In genomic region chr2:218567797-218568189, GRCh38 we compare ENCODE assay signal across 2 cellular contexts.
TF ChIP-seq lines count a peak whose summit lies in the region.

No MANE protein-coding gene starts in this region.

TF ChIP-seq in K562, 482 proteins besides CTCF, POLR2A, EP300 and RAD21 (continues in another document):
- no peak for TF ChIP-seq THRAP3 (IDR thresholded peaks at IDR 0.05; ENCODE audit: borderline replicate concordance)
- no peak for TF ChIP-seq BRCA1 (IDR thresholded peaks at IDR 0.05)
- TF ChIP-seq BRCA1 (CRISPR knock-in tag; IDR thresholded peaks at IDR 0.05) = no peak
- no peak for TF ChIP-seq ZKSCAN8 (CRISPR knock-in tag; IDR thresholded peaks at IDR 0.05)
- TF ChIP-seq SAP30 (IDR thresholded peaks at IDR 0.05; ENCODE audit: borderline replicate concordance, insufficient read depth, low read depth, low read length, poor library complexity, severe bottlenecking) = peak; percentile 61
- TF ChIP-seq, protein P1, sequence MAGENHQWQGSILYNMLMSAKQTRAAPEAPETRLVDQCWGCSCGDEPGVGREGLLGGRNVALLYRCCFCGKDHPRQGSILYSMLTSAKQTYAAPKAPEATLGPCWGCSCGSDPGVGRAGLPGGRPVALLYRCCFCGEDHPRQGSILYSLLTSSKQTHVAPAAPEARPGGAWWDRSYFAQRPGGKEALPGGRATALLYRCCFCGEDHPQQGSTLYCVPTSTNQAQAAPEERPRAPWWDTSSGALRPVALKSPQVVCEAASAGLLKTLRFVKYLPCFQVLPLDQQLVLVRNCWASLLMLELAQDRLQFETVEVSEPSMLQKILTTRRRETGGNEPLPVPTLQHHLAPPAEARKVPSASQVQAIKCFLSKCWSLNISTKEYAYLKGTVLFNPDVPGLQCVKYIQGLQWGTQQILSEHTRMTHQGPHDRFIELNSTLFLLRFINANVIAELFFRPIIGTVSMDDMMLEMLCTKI (IDR thresholded peaks at IDR 0.05; ENCODE audit: partially characterized antibody) = no peak
- no peak for TF ChIP-seq L3MBTL2 (IDR thresholded peaks at IDR 0.05)
- TF ChIP-seq SUPT5H (IDR thresholded peaks at IDR 0.05) = peak; percentile 45; the same call in 1 of the 2 replicates
- no peak for TF ChIP-seq GATA2 (CRISPR knock-in tag; IDR thresholded peaks at IDR 0.05)
- no peak for TF ChIP-seq PCBP2 (IDR thresholded peaks at IDR 0.05; ENCODE audit: low read depth, low read length, poor library complexity, severe bottlenecking)
- TF ChIP-seq NR4A1 (CRISPR knock-in tag; IDR thresholded peaks at IDR 0.05) = no peak
- no peak for TF ChIP-seq NR4A1 (tag; IDR thresholded peaks at IDR 0.05)
- TF ChIP-seq, protein P2, sequence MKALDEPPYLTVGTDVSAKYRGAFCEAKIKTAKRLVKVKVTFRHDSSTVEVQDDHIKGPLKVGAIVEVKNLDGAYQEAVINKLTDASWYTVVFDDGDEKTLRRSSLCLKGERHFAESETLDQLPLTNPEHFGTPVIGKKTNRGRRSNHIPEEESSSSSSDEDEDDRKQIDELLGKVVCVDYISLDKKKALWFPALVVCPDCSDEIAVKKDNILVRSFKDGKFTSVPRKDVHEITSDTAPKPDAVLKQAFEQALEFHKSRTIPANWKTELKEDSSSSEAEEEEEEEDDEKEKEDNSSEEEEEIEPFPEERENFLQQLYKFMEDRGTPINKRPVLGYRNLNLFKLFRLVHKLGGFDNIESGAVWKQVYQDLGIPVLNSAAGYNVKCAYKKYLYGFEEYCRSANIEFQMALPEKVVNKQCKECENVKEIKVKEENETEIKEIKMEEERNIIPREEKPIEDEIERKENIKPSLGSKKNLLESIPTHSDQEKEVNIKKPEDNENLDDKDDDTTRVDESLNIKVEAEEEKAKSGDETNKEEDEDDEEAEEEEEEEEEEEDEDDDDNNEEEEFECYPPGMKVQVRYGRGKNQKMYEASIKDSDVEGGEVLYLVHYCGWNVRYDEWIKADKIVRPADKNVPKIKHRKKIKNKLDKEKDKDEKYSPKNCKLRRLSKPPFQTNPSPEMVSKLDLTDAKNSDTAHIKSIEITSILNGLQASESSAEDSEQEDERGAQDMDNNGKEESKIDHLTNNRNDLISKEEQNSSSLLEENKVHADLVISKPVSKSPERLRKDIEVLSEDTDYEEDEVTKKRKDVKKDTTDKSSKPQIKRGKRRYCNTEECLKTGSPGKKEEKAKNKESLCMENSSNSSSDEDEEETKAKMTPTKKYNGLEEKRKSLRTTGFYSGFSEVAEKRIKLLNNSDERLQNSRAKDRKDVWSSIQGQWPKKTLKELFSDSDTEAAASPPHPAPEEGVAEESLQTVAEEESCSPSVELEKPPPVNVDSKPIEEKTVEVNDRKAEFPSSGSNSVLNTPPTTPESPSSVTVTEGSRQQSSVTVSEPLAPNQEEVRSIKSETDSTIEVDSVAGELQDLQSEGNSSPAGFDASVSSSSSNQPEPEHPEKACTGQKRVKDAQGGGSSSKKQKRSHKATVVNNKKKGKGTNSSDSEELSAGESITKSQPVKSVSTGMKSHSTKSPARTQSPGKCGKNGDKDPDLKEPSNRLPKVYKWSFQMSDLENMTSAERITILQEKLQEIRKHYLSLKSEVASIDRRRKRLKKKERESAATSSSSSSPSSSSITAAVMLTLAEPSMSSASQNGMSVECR (CRISPR knock-in tag; IDR thresholded peaks at IDR 0.05) = peak; percentile 74; the same call in 1 of the 2 replicates
- TF ChIP-seq RNF2 (IDR thresholded peaks at IDR 0.05) = no peak
- 0 out of 2 replicates have a peak, but pooled peaks have one; percentile 26 for TF ChIP-seq LARP7 (IDR thresholded peaks at IDR 0.05)
- no peak for TF ChIP-seq FOXP1 (CRISPR knock-in tag; IDR thresholded peaks at IDR 0.05)
- no peak for TF ChIP-seq OTX1 (CRISPR knock-in tag; IDR thresholded peaks at IDR 0.05)
- TF ChIP-seq, protein P3, sequence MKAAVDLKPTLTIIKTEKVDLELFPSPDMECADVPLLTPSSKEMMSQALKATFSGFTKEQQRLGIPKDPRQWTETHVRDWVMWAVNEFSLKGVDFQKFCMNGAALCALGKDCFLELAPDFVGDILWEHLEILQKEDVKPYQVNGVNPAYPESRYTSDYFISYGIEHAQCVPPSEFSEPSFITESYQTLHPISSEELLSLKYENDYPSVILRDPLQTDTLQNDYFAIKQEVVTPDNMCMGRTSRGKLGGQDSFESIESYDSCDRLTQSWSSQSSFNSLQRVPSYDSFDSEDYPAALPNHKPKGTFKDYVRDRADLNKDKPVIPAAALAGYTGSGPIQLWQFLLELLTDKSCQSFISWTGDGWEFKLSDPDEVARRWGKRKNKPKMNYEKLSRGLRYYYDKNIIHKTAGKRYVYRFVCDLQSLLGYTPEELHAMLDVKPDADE (conservative IDR thresholded peaks at IDR 0.05; ENCODE audit: control insufficient read depth, low read depth, low read length) = 0 out of 2 replicates have a peak, but pooled peaks have one; percentile 16
- TF ChIP-seq RFX7 (CRISPR knock-in tag; IDR thresholded peaks at IDR 0.05) = no peak
- TF ChIP-seq YBX1 (IDR thresholded peaks at IDR 0.05) = no peak
- TF ChIP-seq NEUROD1 (IDR thresholded peaks at IDR 0.05; ENCODE audit: borderline replicate concordance, low read depth, low read length, partially characterized antibody) = no peak
- peak; percentile 18 for TF ChIP-seq TAF9B (IDR thresholded peaks at IDR 0.05; ENCODE audit: partially characterized antibody)
- TF ChIP-seq, protein P4, sequence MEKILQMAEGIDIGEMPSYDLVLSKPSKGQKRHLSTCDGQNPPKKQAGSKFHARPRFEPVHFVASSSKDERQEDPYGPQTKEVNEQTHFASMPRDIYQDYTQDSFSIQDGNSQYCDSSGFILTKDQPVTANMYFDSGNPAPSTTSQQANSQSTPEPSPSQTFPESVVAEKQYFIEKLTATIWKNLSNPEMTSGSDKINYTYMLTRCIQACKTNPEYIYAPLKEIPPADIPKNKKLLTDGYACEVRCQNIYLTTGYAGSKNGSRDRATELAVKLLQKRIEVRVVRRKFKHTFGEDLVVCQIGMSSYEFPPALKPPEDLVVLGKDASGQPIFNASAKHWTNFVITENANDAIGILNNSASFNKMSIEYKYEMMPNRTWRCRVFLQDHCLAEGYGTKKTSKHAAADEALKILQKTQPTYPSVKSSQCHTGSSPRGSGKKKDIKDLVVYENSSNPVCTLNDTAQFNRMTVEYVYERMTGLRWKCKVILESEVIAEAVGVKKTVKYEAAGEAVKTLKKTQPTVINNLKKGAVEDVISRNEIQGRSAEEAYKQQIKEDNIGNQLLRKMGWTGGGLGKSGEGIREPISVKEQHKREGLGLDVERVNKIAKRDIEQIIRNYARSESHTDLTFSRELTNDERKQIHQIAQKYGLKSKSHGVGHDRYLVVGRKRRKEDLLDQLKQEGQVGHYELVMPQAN (IDR thresholded peaks at IDR 0.05; ENCODE audit: borderline replicate concordance) = peak; percentile 51; the same call in 1 of the 2 replicates
- no peak for TF ChIP-seq BMI1 (IDR thresholded peaks at IDR 0.05; ENCODE audit: low read length)
- TF ChIP-seq YY1 (IDR thresholded peaks at IDR 0.05; ENCODE audit: borderline replicate concordance in 1 of 3, control insufficient read depth in 1 of 3, extremely low read depth in 1 of 3, insufficient read depth in 3 of 3, insufficient read length in 1 of 3, insufficient replicate concordance in 2 of 3, low read depth in 1 of 3, low read length in 2 of 3) = no peak

TF ChIP-seq in HepG2, 621 proteins besides CTCF, POLR2A, EP300 and RAD21 (continues in another document):
- TF ChIP-seq KDM4B (CRISPR knock-in tag; IDR thresholded peaks at IDR 0.05) = 0 out of 2 replicates have a peak, but pooled peaks have one; percentile 11
- TF ChIP-seq ZNF629 (CRISPR knock-in tag; conservative IDR thresholded peaks at IDR 0.05) = no peak
- no peak for TF ChIP-seq ZNF660 (CRISPR knock-in tag; IDR thresholded peaks at IDR 0.05; ENCODE audit: borderline replicate concordance, low read depth)
- TF ChIP-seq ZNF740 (CRISPR knock-in tag; IDR thresholded peaks at IDR 0.05) = 0 out of 2 replicates have a peak, but pooled peaks have one; percentile 10
- TF ChIP-seq XRCC5 (optimal IDR thresholded peaks at IDR 0.05; ENCODE audit: low read length) = peak; percentile 1
- TF ChIP-seq, protein P5, sequence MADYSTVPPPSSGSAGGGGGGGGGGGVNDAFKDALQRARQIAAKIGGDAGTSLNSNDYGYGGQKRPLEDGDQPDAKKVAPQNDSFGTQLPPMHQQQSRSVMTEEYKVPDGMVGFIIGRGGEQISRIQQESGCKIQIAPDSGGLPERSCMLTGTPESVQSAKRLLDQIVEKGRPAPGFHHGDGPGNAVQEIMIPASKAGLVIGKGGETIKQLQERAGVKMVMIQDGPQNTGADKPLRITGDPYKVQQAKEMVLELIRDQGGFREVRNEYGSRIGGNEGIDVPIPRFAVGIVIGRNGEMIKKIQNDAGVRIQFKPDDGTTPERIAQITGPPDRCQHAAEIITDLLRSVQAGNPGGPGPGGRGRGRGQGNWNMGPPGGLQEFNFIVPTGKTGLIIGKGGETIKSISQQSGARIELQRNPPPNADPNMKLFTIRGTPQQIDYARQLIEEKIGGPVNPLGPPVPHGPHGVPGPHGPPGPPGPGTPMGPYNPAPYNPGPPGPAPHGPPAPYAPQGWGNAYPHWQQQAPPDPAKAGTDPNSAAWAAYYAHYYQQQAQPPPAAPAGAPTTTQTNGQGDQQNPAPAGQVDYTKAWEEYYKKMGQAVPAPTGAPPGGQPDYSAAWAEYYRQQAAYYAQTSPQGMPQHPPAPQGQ (CRISPR knock-in tag; IDR thresholded peaks at IDR 0.05; ENCODE audit: borderline replicate concordance) = no peak
- TF ChIP-seq TFDP1 (CRISPR knock-in tag; IDR thresholded peaks at IDR 0.05; ENCODE audit: borderline replicate concordance) = no peak
- TF ChIP-seq ZC3H13 (CRISPR knock-in tag; IDR thresholded peaks at IDR 0.05) = 0 out of 2 replicates have a peak, but pooled peaks have one; percentile 26
- peak; percentile 73 for TF ChIP-seq ZEB1 (IDR thresholded peaks at IDR 0.05; ENCODE audit: insufficient replicate concordance, low read depth)
- TF ChIP-seq ZFP36L2 (CRISPR knock-in tag; IDR thresholded peaks at IDR 0.05) = 0 out of 2 replicates have a peak, but pooled peaks have one; percentile 13
- TF ChIP-seq ZNF343 (CRISPR knock-in tag; IDR thresholded peaks at IDR 0.05) = 0 out of 2 replicates have a peak, but pooled peaks have one; percentile 9
- 0 out of 2 replicates have a peak, but pooled peaks have one; percentile 4 for TF ChIP-seq SATB2 (CRISPR knock-in tag; IDR thresholded peaks at IDR 0.05)
- 0 out of 2 replicates have a peak, but pooled peaks have one; percentile 15 for TF ChIP-seq ZNF318 (CRISPR knock-in tag; IDR thresholded peaks at IDR 0.05)
- no peak for TF ChIP-seq POGZ (CRISPR knock-in tag; IDR thresholded peaks at IDR 0.05)
- peak; percentile 7; the same call in 1 of the 2 replicates for TF ChIP-seq KLF11 (CRISPR knock-in tag; IDR thresholded peaks at IDR 0.05)
- TF ChIP-seq CEBPB (IDR thresholded peaks at IDR 0.05; ENCODE audit: borderline replicate concordance, low read depth, low read length) = no peak
- no peak for TF ChIP-seq ETV5 (CRISPR knock-in tag; IDR thresholded peaks at IDR 0.05; ENCODE audit: borderline replicate concordance)
- TF ChIP-seq ZNF274 (CRISPR knock-in tag; IDR thresholded peaks at IDR 0.05) = no peak
